8 cellular contexts compared by ENCODE assay signal in genomic region chr6:36302227-36302976, GRCh38. TPM values are rescaled to one million over a fixed set of nuclear protein-coding genes. Genes with fewer than 3 reads are reported as not detected.
DNase-seq lines count a peak whose midpoint lies in the region; ATAC-seq and TF ChIP-seq lines count a peak whose summit lies in the region.

No MANE protein-coding gene starts in this region.

- no peak overlapping the region for H3K9ac ChIP-seq in PC-3 (ENCODE audit: low read length)

- H3K4me1 ChIP-seq in PC-3 (ENCODE audit: insufficient read depth, low read length) (no peaks in the 10 kb centered on the region), esophagus squamous epithelium (peaks cover 5 to 16% (median 6%) of the 10 kb centered on the region in 3 donors)

- POLR2A ChIA-PET in PC-3 (lab: Charles Lee; ENCODE audit: unreplicated experiment): no interaction called here

- intact Hi-C loops in PC-3 (cut with micrococcal nuclease) (loop anchor here (1.0 kb wide), 1 partner anchor 58 kb away; no protein-coding TSS in a partner anchor), esophagus squamous epithelium (cut with DNase I) (loop anchor here (5.0 kb wide), 1 partner anchor 60 kb away; no protein-coding TSS in a partner anchor)

- H3K9me3 ChIP-seq in PC-3 (ENCODE audit: low read length) (no peaks in the 10 kb centered on the region), esophagus squamous epithelium (no peaks in the 10 kb centered on the region)

- BruUV-seq in PC-3 (replicated peaks; lab: Mats Ljungman, UMichigan): no TSS peak

- no peak overlapping the region for H3K27ac ChIP-seq in PC-3 (ENCODE audit: low read length)
- peak overlapping the region in 1 of 4 donors; percentile 21 for H3K27ac ChIP-seq in esophagus squamous epithelium

- 0 out of 2 replicates have a peak overlapping the region, but pooled peaks have one; percentile 39 for H2AFZ ChIP-seq in PC-3 (ENCODE audit: low read length)

- H4K20me1 ChIP-seq in PC-3 (ENCODE audit: low read length): no peaks in the 10 kb centered on the region

- no peaks in the 10 kb centered on the region for H3K79me2 ChIP-seq in PC-3 (ENCODE audit: low read length)

- no peak for TF ChIP-seq POLR2A in esophagus squamous epithelium (IDR thresholded peaks at IDR 0.05)

- H3K27me3 Mint-ChIP-seq in natural killer cell treated with Interleukin-12 subunit alpha and Interleukin-12 subunit beta and Interleukin-15 and Interleukin-18, amount 100 ng/mL, for 72 hours: peaks cover 11 to 28% of the 10 kb centered on the region in 2 donors
- peaks cover 30 to 40% of the 10 kb centered on the region in 2 donors for H3K27me3 Mint-ChIP-seq in stimulated activated naive B cell treated with anti-CD40 and anti-IgM and Interleukin-4, amounts not matched to agents 10 μg/mL and 1 μg/mL and 100 μg/mL, for 72 hours

- no peaks in the 10 kb centered on the region for H3K9me2 ChIP-seq in PC-3 (replicated peaks; ENCODE audit: low read length)

- TF ChIP-seq CTCF in PC-3 (conservative IDR thresholded peaks at IDR 0.05; ENCODE audit: low read depth, low read length) (peak; percentile 99), esophagus squamous epithelium (IDR thresholded peaks at IDR 0.05) (peak; percentile 82 to 96 (median 93))

- H3K9me3 Mint-ChIP-seq in natural killer cell treated with Interleukin-12 subunit alpha and Interleukin-12 subunit beta and Interleukin-15 and Interleukin-18, amount 100 ng/mL, for 72 hours: no peaks in the 10 kb centered on the region
- H3K9me3 Mint-ChIP-seq in stimulated activated naive B cell treated with anti-CD40 and anti-IgM and Interleukin-4, amounts not matched to agents 10 μg/mL and 1 μg/mL and 100 μg/mL, for 72 hours: no peaks in the 10 kb centered on the region

- H3K27me3 ChIP-seq in PC-3 (ENCODE audit: low read length) (no peaks in the 10 kb centered on the region), esophagus squamous epithelium (peaks cover 0 to 3% (median 0%) of the 10 kb centered on the region in 4 donors)

- H3F3A ChIP-seq in PC-3 (ENCODE audit: low read length, unreplicated experiment): no peaks in the 10 kb centered on the region

- no peak overlapping the region for H3K4me3 Mint-ChIP-seq in natural killer cell treated with Interleukin-12 subunit alpha and Interleukin-12 subunit beta and Interleukin-15 and Interleukin-18, amount 100 ng/mL, for 72 hours
- H3K4me3 Mint-ChIP-seq in stimulated activated naive B cell treated with anti-CD40 and anti-IgM and Interleukin-4, amounts not matched to agents 10 μg/mL and 1 μg/mL and 100 μg/mL, for 72 hours: no peak overlapping the region

- peaks cover 5 to 8% of the 10 kb centered on the region in 2 donors for H3K4me1 Mint-ChIP-seq in natural killer cell treated with Interleukin-12 subunit alpha and Interleukin-12 subunit beta and Interleukin-15 and Interleukin-18, amount 100 ng/mL, for 72 hours (ENCODE audit: low read depth in 2 of 2)
- H3K4me1 Mint-ChIP-seq in stimulated activated naive B cell treated with anti-CD40 and anti-IgM and Interleukin-4, amounts not matched to agents 10 μg/mL and 1 μg/mL and 100 μg/mL, for 72 hours: peaks cover 4 to 8% of the 10 kb centered on the region in 2 donors

- CTCF ChIA-PET in PC-3 (lab: Charles Lee): interaction anchor here (0.6 to 1.0 kb wide), 5 partner anchors 12 to 60 kb away, joined by 3 to 7 read pairs (median 6); no protein-coding TSS in a partner anchor

- H3K4me3 ChIP-seq in PC-3 (ENCODE audit: low read length): no peak overlapping the region
- no peak overlapping the region for H3K4me3 ChIP-seq in esophagus squamous epithelium

- peak; percentile 64 for ATAC-seq in GM19328 (IDR thresholded peaks at IDR 0.05; ENCODE audit: unreplicated experiment)
- ATAC-seq in PC-3: peak; percentile 99
- ATAC-seq in natural killer cell treated with Interleukin-12 subunit alpha and Interleukin-12 subunit beta and Interleukin-15 and Interleukin-18, amount 100 ng/mL, for 72 hours: peak; percentile 90 to 91
- peak; percentile 99 for ATAC-seq in stimulated activated naive B cell treated with anti-CD40 and anti-IgM and Interleukin-4, amounts not matched to agents 10 μg/mL and 1 μg/mL and 100 μg/mL, for 72 hours (replicated peaks)

- WGBS in esophagus squamous epithelium, 2 donors: 28 to 34% methylated on average over 8 to 13 of the region's 13 CpGs

- no peaks in the 10 kb centered on the region for H3K36me3 ChIP-seq in PC-3 (ENCODE audit: low read depth, low read length)
- no peaks in the 10 kb centered on the region for H3K36me3 ChIP-seq in esophagus squamous epithelium

- no peak overlapping the region for H3K4me2 ChIP-seq in PC-3 (ENCODE audit: low read length)

- peak; percentile 90 for DNase-seq in Ammon's horn (ENCODE audit: low spot score)
- peak; percentile 88 to 90 for DNase-seq in Kasumi-1 (lab: John Stamatoyannopoulos, UW)
- peak; percentile 96 for DNase-seq in PC-3
- peak; percentile 85 for DNase-seq in activated T-cell treated with anti-CD3 and anti-CD28 coated beads for 24 hours (ENCODE audit: low read depth)
- peak; percentile 29 for DNase-seq in esophagus squamous epithelium (lab: John Stamatoyannopoulos, UW)
- DNase-seq in natural killer cell treated with Interleukin-12 subunit alpha and Interleukin-12 subunit beta and Interleukin-15 and Interleukin-18, amount 100 ng/mL, for 72 hours (ENCODE audit: low spot score): peak; percentile 89
- DNase-seq in stimulated activated naive B cell treated with anti-CD40 and anti-IgM and Interleukin-4, amounts not matched to agents 10 μg/mL and 1 μg/mL and 100 μg/mL, for 72 hours: peak; percentile 84

- no peak overlapping the region for H3K27ac Mint-ChIP-seq in natural killer cell treated with Interleukin-12 subunit alpha and Interleukin-12 subunit beta and Interleukin-15 and Interleukin-18, amount 100 ng/mL, for 72 hours
- peak overlapping the region; percentile 81 for H3K27ac Mint-ChIP-seq in stimulated activated naive B cell treated with anti-CD40 and anti-IgM and Interleukin-4, amounts not matched to agents 10 μg/mL and 1 μg/mL and 100 μg/mL, for 72 hours

- H3K36me3 Mint-ChIP-seq in natural killer cell treated with Interleukin-12 subunit alpha and Interleukin-12 subunit beta and Interleukin-15 and Interleukin-18, amount 100 ng/mL, for 72 hours: no peaks in the 10 kb centered on the region
- no peaks in the 10 kb centered on the region for H3K36me3 Mint-ChIP-seq in stimulated activated naive B cell treated with anti-CD40 and anti-IgM and Interleukin-4, amounts not matched to agents 10 μg/mL and 1 μg/mL and 100 μg/mL, for 72 hours

RNA-seq across cellular contexts. Expression of gene PNPLA1, which starts 32.5 kb away (rescaled TPM):
- total RNA-seq in PC-3 (2014; rRNA removed) (0.29 TPM in 1 of 2 replicates, not detected in the other), esophagus squamous epithelium (under 1 TPM in 2 of 4 donors, not detected in 2; 0.59 to 0.64 TPM)
- under 1 TPM in 1 of 2 donors, not detected in 1; 0.86 TPM for total RNA-seq in natural killer cell treated with Interleukin-12 subunit alpha and Interleukin-12 subunit beta and Interleukin-15 and Interleukin-18, amount 100 ng/mL, for 72 hours

RNA-seq across cellular contexts. Expression of gene BNIP5, which starts 34.3 kb away (rescaled TPM):
- total RNA-seq in PC-3 (2014; rRNA removed) (not detected in 2 replicates), esophagus squamous epithelium (not detected)
- not detected for total RNA-seq in natural killer cell treated with Interleukin-12 subunit alpha and Interleukin-12 subunit beta and Interleukin-15 and Interleukin-18, amount 100 ng/mL, for 72 hours

Comparison
In these comparisons a context has a peak if more than half of its experiments do, and no peak if none do; other contexts are left out.
1. DNase-seq: peak in every context shown above with its lines; median percentile 96 in PC-3; 90 in Ammon's horn; 89 in Kasumi-1; 89 in natural killer cell treated with Interleukin-12 subunit alpha and Interleukin-12 subunit beta and Interleukin-15 and Interleukin-18, amount 100 ng/mL, for 72 hours; 85 in activated T-cell treated with anti-CD3 and anti-CD28 coated beads for 24 hours; 84 in stimulated activated naive B cell treated with anti-CD40 and anti-IgM and Interleukin-4, amounts not matched to agents 10 μg/mL and 1 μg/mL and 100 μg/mL, for 72 hours; 29 in esophagus squamous epithelium.